ENCODE assay signal across 9 cellular contexts in the genomic region with DNA sequence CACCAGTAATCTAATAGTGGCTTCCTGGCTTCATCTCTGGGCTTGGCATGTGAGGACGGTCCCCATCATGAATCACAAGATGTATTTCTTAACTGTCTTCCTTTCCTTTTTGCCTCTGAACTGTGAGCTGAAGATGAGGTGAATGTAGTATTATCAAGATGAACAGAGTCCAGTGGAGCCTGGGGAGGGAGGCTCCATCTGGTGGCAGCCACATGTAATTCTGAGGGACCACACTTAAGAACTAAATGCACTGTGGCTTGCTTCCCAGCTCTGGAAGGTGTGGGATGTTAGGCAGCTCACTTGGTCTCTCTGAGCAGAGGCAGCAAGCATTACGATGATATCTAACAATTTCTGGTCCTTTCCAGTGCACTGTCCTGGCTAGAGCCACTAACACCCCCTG.
DNase-seq lines count a peak whose midpoint lies in the region; ATAC-seq and TF ChIP-seq lines count a peak whose summit lies in the region.
"Had no signal": no experiment of that assay in that cellular context is flagged by ENCODE, and none has a peak within 500 bp of the region (broad histone marks: within the 10 kb centered on the region; RNA-seq: fewer than 3 reads in every experiment).

No MANE protein-coding gene starts in this region.

- H3K9me3 ChIP-seq in SU-DHL-6 (ENCODE audit: insufficient read depth, low read length) (no peaks in the 10 kb centered on the region), tibial artery (no peaks in the 10 kb centered on the region), osteoblast (ENCODE audit: low read depth, low read length) (no peaks in the 10 kb centered on the region)

- H3K27ac ChIP-seq in SU-DHL-6 (ENCODE audit: low read depth, low read length), result no peak overlapping the region
- H3K27ac ChIP-seq in tibial artery, result no peak overlapping the region
- H3K27ac ChIP-seq in osteoblast (ENCODE audit: low read depth, low read length), result no peak overlapping the region

- H3F3A ChIP-seq in SU-DHL-6 (ENCODE audit: insufficient read depth), result no peaks in the 10 kb centered on the region

- H3K4me2 ChIP-seq in SU-DHL-6 (ENCODE audit: low read depth, low read length, poor library complexity, severe bottlenecking) (no peak overlapping the region), osteoblast (ENCODE audit: insufficient read depth, low read length) (no peak overlapping the region)

- no peaks in the 10 kb centered on the region for H3K79me2 ChIP-seq in SU-DHL-6 (ENCODE audit: insufficient read depth, low read length)
- H3K79me2 ChIP-seq in osteoblast (ENCODE audit: insufficient read depth, low read length), result no peaks in the 10 kb centered on the region

- H3K4me3 ChIP-seq in SU-DHL-6 (ENCODE audit: insufficient read depth, low read length, poor library complexity, severe bottlenecking) (no peak overlapping the region), tibial artery (no peak overlapping the region), osteoblast (ENCODE audit: insufficient read depth, low read length) (no peak overlapping the region)

- peaks cover 2% of the 10 kb centered on the region for H3K4me1 Mint-ChIP-seq in activated CD4-positive, alpha-beta T cell treated with anti-CD3 and anti-CD28 coated beads for 36 hours

- H3K27ac Mint-ChIP-seq in activated CD4-positive, alpha-beta T cell treated with anti-CD3 and anti-CD28 coated beads for 36 hours, result no peak overlapping the region
- H3K27ac Mint-ChIP-seq: CD4-positive, CD25-positive, alpha-beta regulatory T cell had no signal

- H3K36me3 ChIP-seq in SU-DHL-6 (ENCODE audit: low read length), result no peaks in the 10 kb centered on the region
- H3K36me3 ChIP-seq in tibial artery, result no peaks in the 10 kb centered on the region
- H3K36me3 ChIP-seq in osteoblast (ENCODE audit: insufficient read depth, low read length), result no peaks in the 10 kb centered on the region

- ATAC-seq in activated CD4-positive, alpha-beta T cell treated with anti-CD3 and anti-CD28 coated beads for 36 hours, result no peak
- no peak for ATAC-seq in HG02623 (IDR thresholded peaks at IDR 0.05; ENCODE audit: unreplicated experiment)

- no peak overlapping the region for H3K9ac ChIP-seq in SU-DHL-6 (ENCODE audit: low read length)

- H3K4me3 Mint-ChIP-seq in activated CD4-positive, alpha-beta T cell treated with anti-CD3 and anti-CD28 coated beads for 36 hours, result no peak overlapping the region
- H3K4me3 Mint-ChIP-seq: CD4-positive, CD25-positive, alpha-beta regulatory T cell had no signal

- POLR2A ChIA-PET in activated CD4-positive, alpha-beta T cell treated with anti-CD3 and anti-CD28 coated beads for 36 hours (lab: Charles Lee), result no interaction called here

- H4K20me1 ChIP-seq in SU-DHL-6 (ENCODE audit: low read depth, low read length) (no peaks in the 10 kb centered on the region), osteoblast (ENCODE audit: insufficient read depth, low read length) (no peaks in the 10 kb centered on the region)

- peak; percentile 14 for DNase-seq in activated CD4-positive, alpha-beta T cell treated with anti-CD3 and anti-CD28 coated beads for 36 hours
- no peak for DNase-seq in activated CD4-positive, alpha-beta T cell treated with anti-CD3 and anti-CD28 coated beads, Interleukin-2, amount 50 U/mL, for 4 hours
- DNase-seq in iPS-NIHi11 (ENCODE audit: low spot score) (peak; percentile 33), tibial artery (no peak), osteoblast (ENCODE audit: insufficient read length, low spot score, missing footprints) (no peak), NCI-H2196 treated with DMSO at 0.1 percent for 48 hours (lab: John Stamatoyannopoulos, UW; ENCODE audit: unreplicated experiment) (no peak)
- DNase-seq: CD4-positive, CD25-positive, alpha-beta regulatory T cell had no signal

- TF ChIP-seq CTCF in SU-DHL-6 (IDR thresholded peaks at IDR 0.05; ENCODE audit: insufficient read depth, low read length, poor library complexity, severe bottlenecking) (peak; percentile 29), tibial artery (IDR thresholded peaks at IDR 0.05) (peak; percentile 57 to 64), osteoblast (IDR thresholded peaks at IDR 0.05; ENCODE audit: extremely low read depth, low read depth, low read length) (no peak)

- CTCF ChIA-PET in activated CD4-positive, alpha-beta T cell treated with anti-CD3 and anti-CD28 coated beads for 36 hours (lab: Charles Lee), result no interaction called here

- H3K9me3 Mint-ChIP-seq in activated CD4-positive, alpha-beta T cell treated with anti-CD3 and anti-CD28 coated beads for 36 hours (ENCODE audit: low read depth), result no peaks in the 10 kb centered on the region

- peaks cover 14% of the 10 kb centered on the region for H3K27me3 Mint-ChIP-seq in activated CD4-positive, alpha-beta T cell treated with anti-CD3 and anti-CD28 coated beads for 36 hours

- intact Hi-C loops in activated CD4-positive, alpha-beta T cell treated with anti-CD3 and anti-CD28 coated beads for 36 hours (cut with DNase I, micrococcal nuclease), result no loop called here
- intact Hi-C loops in tibial artery (cut with DNase I; ENCODE audit: low total_unique reads), result no loop called here

- H3K9me2 ChIP-seq in SU-DHL-6 (replicated peaks; ENCODE audit: insufficient read depth, low read length), result no peaks in the 10 kb centered on the region

- H2AFZ ChIP-seq in SU-DHL-6 (ENCODE audit: low read depth, low read length, severe bottlenecking) (no peak overlapping the region), osteoblast (ENCODE audit: low read length) (no peak overlapping the region)

- H3K36me3 Mint-ChIP-seq in activated CD4-positive, alpha-beta T cell treated with anti-CD3 and anti-CD28 coated beads for 36 hours (ENCODE audit: low read depth), result no peaks in the 10 kb centered on the region
- H3K36me3 Mint-ChIP-seq: CD4-positive, CD25-positive, alpha-beta regulatory T cell had no signal

- H3K27me3 ChIP-seq in SU-DHL-6 (ENCODE audit: low read length) (no peaks in the 10 kb centered on the region), tibial artery (no peaks in the 10 kb centered on the region), osteoblast (ENCODE audit: insufficient read depth, low read length) (no peaks in the 10 kb centered on the region)

- no peaks in the 10 kb centered on the region for H3K4me1 ChIP-seq in tibial artery
- H3K4me1 ChIP-seq in osteoblast (ENCODE audit: insufficient read depth, low read length), result no peaks in the 10 kb centered on the region

Comparison
In these comparisons a context has a peak if more than half of its experiments do, and no peak if none do; other contexts are left out.
1. DNase-seq: peak in activated CD4-positive, alpha-beta T cell treated with anti-CD3 and anti-CD28 coated beads for 36 hours (single experiment) and iPS-NIHi11 (single experiment); none in activated CD4-positive, alpha-beta T cell treated with anti-CD3 and anti-CD28 coated beads, Interleukin-2, amount 50 U/mL, for 4 hours (0 of 2), tibial artery (0 of 2), osteoblast (single experiment) and NCI-H2196 treated with DMSO at 0.1 percent for 48 hours (single experiment).